Comparison of ENCODE assay signal across 20 cellular contexts in the genomic region with DNA sequence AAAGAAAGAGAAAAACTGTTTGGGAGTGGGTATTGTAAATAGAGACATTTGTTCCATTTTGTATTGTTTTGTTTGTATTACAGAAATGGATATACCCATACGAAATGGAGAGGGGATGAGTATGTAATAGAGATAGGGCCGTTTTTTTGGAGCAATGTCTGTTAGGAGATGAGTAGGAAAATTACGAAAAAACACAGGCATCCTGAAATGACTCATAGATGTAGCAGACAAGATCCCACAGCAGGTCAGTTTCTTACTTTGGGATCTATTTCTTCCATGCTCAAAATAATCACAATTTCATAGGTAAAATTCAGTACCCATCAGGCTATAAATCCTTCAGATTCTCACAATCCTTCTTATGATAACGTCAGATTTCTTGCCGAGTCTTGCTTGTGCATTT.
DNase-seq lines count a peak whose midpoint lies in the region; ATAC-seq and TF ChIP-seq lines count a peak whose summit lies in the region.
"Had no signal": no experiment of that assay in that cellular context is flagged by ENCODE, and none has a peak within 500 bp of the region (broad histone marks: within the 10 kb centered on the region; RNA-seq: fewer than 3 reads in every experiment).

No MANE protein-coding gene starts in this region.

- intact Hi-C loops in HCT116 (cut with micrococcal nuclease), result no loop called here

- TF ChIP-seq RAD21 in HCT116 (IDR thresholded peaks at IDR 0.05; ENCODE audit: low read depth), result no peak

- peaks cover 4% of the 10 kb centered on the region for H3K36me3 Mint-ChIP-seq in WTC11
- H3K36me3 Mint-ChIP-seq: CD4-positive, CD25-positive, alpha-beta regulatory T cell had no signal

- no peaks in the 10 kb centered on the region for H3K9me3 ChIP-seq in HCT116 (ENCODE audit: control insufficient read depth in 1 of 2, insufficient read depth in 1 of 2, low read depth in 1 of 2, low read length in 2 of 2)
- no peaks in the 10 kb centered on the region for H3K9me3 ChIP-seq in OCI-LY3 (ENCODE audit: insufficient read depth, low read length)

- RAD21 ChIA-PET in HCT116 (lab: Charles Lee; ENCODE audit: low non-redundant PET in 1 of 2, low total read pairs in 2 of 2, uncharacterized antibody in 2 of 2, unreplicated experiment in 2 of 2), result no interaction called here

- H2AFZ ChIP-seq in HCT116 (ENCODE audit: low read depth, low read length, poor library complexity, severe bottlenecking), result peak overlapping the region; percentile 20
- peak overlapping the region; percentile 97; the same call in 1 of the 2 replicates for H2AFZ ChIP-seq in OCI-LY3 (ENCODE audit: low read depth, low read length)

- TF ChIP-seq POLR2A in HCT116 (IDR thresholded peaks at IDR 0.05; ENCODE audit: borderline replicate concordance, extremely low read depth, insufficient read depth, insufficient read length), result no peak

- H3K79me2 ChIP-seq in HCT116 (ENCODE audit: insufficient read depth, low read length) (no peaks in the 10 kb centered on the region), OCI-LY3 (ENCODE audit: low read length) (no peaks in the 10 kb centered on the region)

- H3K27me3 ChIP-seq in HCT116 (ENCODE audit: insufficient read depth, low read length) (no peaks in the 10 kb centered on the region), OCI-LY3 (ENCODE audit: low read depth, low read length) (no peaks in the 10 kb centered on the region)

- peaks cover 4% of the 10 kb centered on the region; the same call in 1 of the 2 replicates for H3K9me3 Mint-ChIP-seq in WTC11

- no peak overlapping the region for H3K4me2 ChIP-seq in HCT116 (ENCODE audit: low read length)
- peak overlapping the region; percentile 71 for H3K4me2 ChIP-seq in OCI-LY3 (ENCODE audit: low read length)
- H3K4me2 ChIP-seq: KMS-11 had no signal

- H3K4me3 Mint-ChIP-seq in WTC11, result no peak overlapping the region
- H3K4me3 Mint-ChIP-seq: CD4-positive, CD25-positive, alpha-beta regulatory T cell had no signal

- peaks cover 45% of the 10 kb centered on the region for H3K4me1 Mint-ChIP-seq in WTC11
- H3K4me1 Mint-ChIP-seq: CD4-positive, CD25-positive, alpha-beta regulatory T cell had no signal

- CTCF ChIA-PET in HCT116 (lab: Charles Lee) (no interaction called here), WTC11 (lab: Charles Lee) (no interaction called here)

- BruUV-seq in HCT116 (replicated peaks; lab: Mats Ljungman, UMichigan), result no TSS peak

- H4K20me1 ChIP-seq in HCT116 (ENCODE audit: insufficient read depth), result no peaks in the 10 kb centered on the region
- no peaks in the 10 kb centered on the region for H4K20me1 ChIP-seq in OCI-LY3 (ENCODE audit: insufficient read depth, low read length)

- ATAC-seq in HCT116 (no peak), WTC11 (no peak), GM21526 (IDR thresholded peaks at IDR 0.05; ENCODE audit: low FRiP score, unreplicated experiment) (no peak)
- ATAC-seq: Panc1 had no signal

- H3K4me1 ChIP-seq in HCT116 (ENCODE audit: control insufficient read depth in 1 of 2, insufficient read depth in 2 of 2, low read length in 2 of 2), result no peaks in the 10 kb centered on the region
- H3K4me1 ChIP-seq in OCI-LY3 (ENCODE audit: low read length), result peaks cover 9% of the 10 kb centered on the region; the same call in 1 of the 2 replicates

- H3K27me3 Mint-ChIP-seq in WTC11 (ENCODE audit: low read depth), result no peaks in the 10 kb centered on the region
- H3K27me3 Mint-ChIP-seq: CD4-positive, CD25-positive, alpha-beta regulatory T cell had no signal

- H3K36me3 ChIP-seq in HCT116 (ENCODE audit: control insufficient read depth in 1 of 2, insufficient read depth in 2 of 2, low read length in 2 of 2), result no peaks in the 10 kb centered on the region
- H3K36me3 ChIP-seq in OCI-LY3 (replicated peaks; ENCODE audit: low read depth, low read length), result no peaks in the 10 kb centered on the region

- DNase-seq in EL, result peak; percentile 52
- DNase-seq in HCT116 (ENCODE audit: low read depth, low spot score), result no peak
- no peak for DNase-seq in WTC11 (ENCODE audit: low spot score)
- no peak for DNase-seq in stimulated activated CD4-positive, alpha-beta T cell treated with anti-CD3 and anti-CD28 coated beads, Interleukin-4, amount 100 ng/mL, for 4 hours
- no peak for DNase-seq in glomerular visceral epithelial cell (ENCODE audit: extremely low spot score)
- no peak for DNase-seq in ureter (ENCODE audit: low spot score)
- DNase-seq: CD4-positive, CD25-positive, alpha-beta regulatory T cell; DMS79 treated with DMSO at 0.1 percent for 48 hours; H7; NCI-H1048; NCI-H1417 treated with DMSO at 0.1 percent for 48 hours; NCI-H1930; NCI-H226; NCI-H510A treated with DMSO at 0.1 percent for 48 hours; NCI-H748 treated with DMSO at 0.1 percent for 48 hours had no signal

- H3K4me3 ChIP-seq in HCT116 (replicated peaks in 1 of 2; ENCODE audit: low read depth in 1 of 2, low read length in 2 of 2), result no peak overlapping the region
- peak overlapping the region; percentile 70 for H3K4me3 ChIP-seq in OCI-LY3 (ENCODE audit: low read length)

- H3K9ac ChIP-seq in HCT116 (ENCODE audit: low read length), result no peak overlapping the region
- H3K9ac ChIP-seq in OCI-LY3 (ENCODE audit: low read length), result peak overlapping the region; percentile 35
- H3K9ac ChIP-seq: KMS-11 had no signal

- H3K27ac Mint-ChIP-seq in WTC11, result peak overlapping the region; percentile 50; the same call in 1 of the 2 replicates

- no peak overlapping the region for H3K27ac ChIP-seq in HCT116 (ENCODE audit: low read depth, low read length)
- no peak overlapping the region for H3K27ac ChIP-seq in OCI-LY3 (ENCODE audit: low read length)
- H3K27ac ChIP-seq: HL-60, KMS-11 had no signal

- H3K9me2 ChIP-seq in HCT116 (ENCODE audit: insufficient read depth), result no peaks in the 10 kb centered on the region

- TF ChIP-seq CTCF in HCT116 (IDR thresholded peaks at IDR 0.05 in 2 of 3, conservative IDR thresholded peaks at IDR 0.05 in 1 of 3; ENCODE audit: borderline replicate concordance in 1 of 3, insufficient read depth in 1 of 3, low read depth in 2 of 3, low read length in 2 of 3) (no peak), OCI-LY3 (IDR thresholded peaks at IDR 0.05; ENCODE audit: low read depth, low read length) (no peak), WTC11 (IDR thresholded peaks at IDR 0.05) (no peak)

- POLR2A ChIA-PET in HCT116 (lab: Charles Lee) (no interaction called here), WTC11 (lab: Charles Lee) (no interaction called here)

TF ChIP-seq in HCT116, 20 proteins besides CTCF, POLR2A, EP300 and RAD21:
- no peak for TF ChIP-seq SRF (IDR thresholded peaks at IDR 0.05; ENCODE audit: low read depth)
- TF ChIP-seq, protein P1, sequence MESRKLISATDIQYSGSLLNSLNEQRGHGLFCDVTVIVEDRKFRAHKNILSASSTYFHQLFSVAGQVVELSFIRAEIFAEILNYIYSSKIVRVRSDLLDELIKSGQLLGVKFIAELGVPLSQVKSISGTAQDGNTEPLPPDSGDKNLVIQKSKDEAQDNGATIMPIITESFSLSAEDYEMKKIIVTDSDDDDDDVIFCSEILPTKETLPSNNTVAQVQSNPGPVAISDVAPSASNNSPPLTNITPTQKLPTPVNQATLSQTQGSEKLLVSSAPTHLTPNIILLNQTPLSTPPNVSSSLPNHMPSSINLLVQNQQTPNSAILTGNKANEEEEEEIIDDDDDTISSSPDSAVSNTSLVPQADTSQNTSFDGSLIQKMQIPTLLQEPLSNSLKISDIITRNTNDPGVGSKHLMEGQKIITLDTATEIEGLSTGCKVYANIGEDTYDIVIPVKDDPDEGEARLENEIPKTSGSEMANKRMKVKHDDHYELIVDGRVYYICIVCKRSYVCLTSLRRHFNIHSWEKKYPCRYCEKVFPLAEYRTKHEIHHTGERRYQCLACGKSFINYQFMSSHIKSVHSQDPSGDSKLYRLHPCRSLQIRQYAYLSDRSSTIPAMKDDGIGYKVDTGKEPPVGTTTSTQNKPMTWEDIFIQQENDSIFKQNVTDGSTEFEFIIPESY (IDR thresholded peaks at IDR 0.05; ENCODE audit: extremely low read depth, insufficient replicate concordance, low read length), result no peak
- no peak for TF ChIP-seq TCF7L2 (IDR thresholded peaks at IDR 0.05; ENCODE audit: borderline replicate concordance, extremely low read depth, insufficient read depth, insufficient read length)
- TF ChIP-seq POLR2AphosphoS5 (IDR thresholded peaks at IDR 0.05; ENCODE audit: low read depth, low read length), result no peak
- TF ChIP-seq CBX3 (IDR thresholded peaks at IDR 0.05; ENCODE audit: low read depth), result no peak

TF ChIP-seq in WTC11, 78 proteins besides CTCF, POLR2A, EP300 and RAD21 (continues in another document):
- TF ChIP-seq, protein P2, sequence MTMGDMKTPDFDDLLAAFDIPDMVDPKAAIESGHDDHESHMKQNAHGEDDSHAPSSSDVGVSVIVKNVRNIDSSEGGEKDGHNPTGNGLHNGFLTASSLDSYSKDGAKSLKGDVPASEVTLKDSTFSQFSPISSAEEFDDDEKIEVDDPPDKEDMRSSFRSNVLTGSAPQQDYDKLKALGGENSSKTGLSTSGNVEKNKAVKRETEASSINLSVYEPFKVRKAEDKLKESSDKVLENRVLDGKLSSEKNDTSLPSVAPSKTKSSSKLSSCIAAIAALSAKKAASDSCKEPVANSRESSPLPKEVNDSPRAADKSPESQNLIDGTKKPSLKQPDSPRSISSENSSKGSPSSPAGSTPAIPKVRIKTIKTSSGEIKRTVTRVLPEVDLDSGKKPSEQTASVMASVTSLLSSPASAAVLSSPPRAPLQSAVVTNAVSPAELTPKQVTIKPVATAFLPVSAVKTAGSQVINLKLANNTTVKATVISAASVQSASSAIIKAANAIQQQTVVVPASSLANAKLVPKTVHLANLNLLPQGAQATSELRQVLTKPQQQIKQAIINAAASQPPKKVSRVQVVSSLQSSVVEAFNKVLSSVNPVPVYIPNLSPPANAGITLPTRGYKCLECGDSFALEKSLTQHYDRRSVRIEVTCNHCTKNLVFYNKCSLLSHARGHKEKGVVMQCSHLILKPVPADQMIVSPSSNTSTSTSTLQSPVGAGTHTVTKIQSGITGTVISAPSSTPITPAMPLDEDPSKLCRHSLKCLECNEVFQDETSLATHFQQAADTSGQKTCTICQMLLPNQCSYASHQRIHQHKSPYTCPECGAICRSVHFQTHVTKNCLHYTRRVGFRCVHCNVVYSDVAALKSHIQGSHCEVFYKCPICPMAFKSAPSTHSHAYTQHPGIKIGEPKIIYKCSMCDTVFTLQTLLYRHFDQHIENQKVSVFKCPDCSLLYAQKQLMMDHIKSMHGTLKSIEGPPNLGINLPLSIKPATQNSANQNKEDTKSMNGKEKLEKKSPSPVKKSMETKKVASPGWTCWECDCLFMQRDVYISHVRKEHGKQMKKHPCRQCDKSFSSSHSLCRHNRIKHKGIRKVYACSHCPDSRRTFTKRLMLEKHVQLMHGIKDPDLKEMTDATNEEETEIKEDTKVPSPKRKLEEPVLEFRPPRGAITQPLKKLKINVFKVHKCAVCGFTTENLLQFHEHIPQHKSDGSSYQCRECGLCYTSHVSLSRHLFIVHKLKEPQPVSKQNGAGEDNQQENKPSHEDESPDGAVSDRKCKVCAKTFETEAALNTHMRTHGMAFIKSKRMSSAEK (CRISPR knock-in tag; IDR thresholded peaks at IDR 0.05; ENCODE audit: borderline replicate concordance), result no peak
- no peak for TF ChIP-seq SP1 (CRISPR knock-in tag; conservative IDR thresholded peaks at IDR 0.05)
